Comparison of ENCODE assay signal across 2 cellular contexts in genomic region chr1:157245823-157246222, GRCh38.
TF ChIP-seq lines count a peak whose summit lies in the region.

No MANE protein-coding gene starts in this region.

TF ChIP-seq in GM23338, 12 proteins besides CTCF, POLR2A, EP300 and RAD21 (continued from another document):
- TF ChIP-seq ETS1 (IDR thresholded peaks at IDR 0.05) (no peak), ZNF114 (CRISPR knock-in tag; IDR thresholded peaks at IDR 0.05) (no peak), EZH2 (IDR thresholded peaks at IDR 0.05; ENCODE audit: low read depth, unreplicated experiment) (no peak), CREB1 (CRISPR knock-in tag; IDR thresholded peaks at IDR 0.05; ENCODE audit: low read depth) (no peak)

TF ChIP-seq in K562, 482 proteins besides CTCF, POLR2A, EP300 and RAD21 (continued from another document):
- TF ChIP-seq, protein P1, sequence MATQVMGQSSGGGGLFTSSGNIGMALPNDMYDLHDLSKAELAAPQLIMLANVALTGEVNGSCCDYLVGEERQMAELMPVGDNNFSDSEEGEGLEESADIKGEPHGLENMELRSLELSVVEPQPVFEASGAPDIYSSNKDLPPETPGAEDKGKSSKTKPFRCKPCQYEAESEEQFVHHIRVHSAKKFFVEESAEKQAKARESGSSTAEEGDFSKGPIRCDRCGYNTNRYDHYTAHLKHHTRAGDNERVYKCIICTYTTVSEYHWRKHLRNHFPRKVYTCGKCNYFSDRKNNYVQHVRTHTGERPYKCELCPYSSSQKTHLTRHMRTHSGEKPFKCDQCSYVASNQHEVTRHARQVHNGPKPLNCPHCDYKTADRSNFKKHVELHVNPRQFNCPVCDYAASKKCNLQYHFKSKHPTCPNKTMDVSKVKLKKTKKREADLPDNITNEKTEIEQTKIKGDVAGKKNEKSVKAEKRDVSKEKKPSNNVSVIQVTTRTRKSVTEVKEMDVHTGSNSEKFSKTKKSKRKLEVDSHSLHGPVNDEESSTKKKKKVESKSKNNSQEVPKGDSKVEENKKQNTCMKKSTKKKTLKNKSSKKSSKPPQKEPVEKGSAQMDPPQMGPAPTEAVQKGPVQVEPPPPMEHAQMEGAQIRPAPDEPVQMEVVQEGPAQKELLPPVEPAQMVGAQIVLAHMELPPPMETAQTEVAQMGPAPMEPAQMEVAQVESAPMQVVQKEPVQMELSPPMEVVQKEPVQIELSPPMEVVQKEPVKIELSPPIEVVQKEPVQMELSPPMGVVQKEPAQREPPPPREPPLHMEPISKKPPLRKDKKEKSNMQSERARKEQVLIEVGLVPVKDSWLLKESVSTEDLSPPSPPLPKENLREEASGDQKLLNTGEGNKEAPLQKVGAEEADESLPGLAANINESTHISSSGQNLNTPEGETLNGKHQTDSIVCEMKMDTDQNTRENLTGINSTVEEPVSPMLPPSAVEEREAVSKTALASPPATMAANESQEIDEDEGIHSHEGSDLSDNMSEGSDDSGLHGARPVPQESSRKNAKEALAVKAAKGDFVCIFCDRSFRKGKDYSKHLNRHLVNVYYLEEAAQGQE (CRISPR knock-in tag; IDR thresholded peaks at IDR 0.05; ENCODE audit: low read depth): no peak
- TF ChIP-seq, protein P2, sequence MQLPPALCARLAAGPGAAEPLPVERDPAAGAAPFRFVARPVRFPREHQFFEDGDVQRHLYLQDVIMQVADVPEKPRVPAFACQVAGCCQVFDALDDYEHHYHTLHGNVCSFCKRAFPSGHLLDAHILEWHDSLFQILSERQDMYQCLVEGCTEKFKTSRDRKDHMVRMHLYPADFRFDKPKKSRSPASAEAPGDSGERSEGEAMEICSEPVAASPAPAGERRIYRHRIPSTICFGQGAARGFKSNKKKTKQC (CRISPR knock-in tag; IDR thresholded peaks at IDR 0.05): no peak
- TF ChIP-seq ZNF184 (CRISPR knock-in tag; IDR thresholded peaks at IDR 0.05) (no peak), ZNF444 (CRISPR knock-in tag; IDR thresholded peaks at IDR 0.05) (no peak)
